15 cellular contexts compared by ENCODE assay signal in genomic region chr12:15188136-15188535, GRCh38. TPM values are rescaled to one million over a fixed set of nuclear protein-coding genes. Genes with fewer than 3 reads are reported as not detected.
DNase-seq lines count a peak whose midpoint lies in the region; ATAC-seq and TF ChIP-seq lines count a peak whose summit lies in the region.
"Had no signal": no experiment of that assay in that cellular context is flagged by ENCODE, and none has a peak within 500 bp of the region (broad histone marks: within the 10 kb centered on the region; RNA-seq: fewer than 3 reads in every experiment).

No MANE protein-coding gene starts in this region.

- H3K27ac ChIP-seq in gastroesophageal sphincter, result peak overlapping the region in 1 of 4 donors; percentile 48
- H3K27ac ChIP-seq in parathyroid adenoma, result peak overlapping the region; percentile 94
- H3K27ac ChIP-seq in testis, result peak overlapping the region; percentile 12 to 55
- H3K27ac ChIP-seq: BLaER1 treated with 17β-estradiol and CSF1 and Interleukin-3, amounts not matched to agents 10 nM and 100 nM; GM23248 had no signal

- H3K79me2 ChIP-seq in parathyroid adenoma, result peaks cover 2% of the 10 kb centered on the region

- H3K4me1 ChIP-seq in gastroesophageal sphincter (peaks cover 0 to 22% (median 3%) of the 10 kb centered on the region in 3 donors), parathyroid adenoma (peaks cover 33% of the 10 kb centered on the region), testis (peaks cover 5% of the 10 kb centered on the region)

- H3K9ac ChIP-seq in parathyroid adenoma, result no peak overlapping the region
- H3K9ac ChIP-seq: BLaER1 treated with 17β-estradiol and CSF1 and Interleukin-3, amounts not matched to agents 10 nM and 100 nM; GM23248 had no signal

- in situ Hi-C loops in Caki2 (cut with HindIII; ENCODE audit: low pct_unique_long_range_greater_than_20kb, low sequenced_read_pairs), result no loop called here

- no peak for TF ChIP-seq EP300 in gastroesophageal sphincter (IDR thresholded peaks at IDR 0.05)

- H3K9me3 ChIP-seq in gastroesophageal sphincter (no peaks in the 10 kb centered on the region), parathyroid adenoma (ENCODE audit: control insufficient read depth, low read length) (no peaks in the 10 kb centered on the region), testis (no peaks in the 10 kb centered on the region)
- H3K9me3 ChIP-seq: BLaER1 treated with 17β-estradiol and CSF1 and Interleukin-3, amounts not matched to agents 10 nM and 100 nM had no signal

- 72 to 83% methylated on average over 2 of the region's 2 CpGs for whole genome bisulfite sequencing in gastroesophageal sphincter (ENCODE audit: low coverage in 1 of 2), 2 donors
- 41 to 62% methylated on average over 2 of the region's 2 CpGs for WGBS in testis, 2 donors

- H3K36me3 ChIP-seq in gastroesophageal sphincter (no peaks in the 10 kb centered on the region), parathyroid adenoma (ENCODE audit: control insufficient read depth, insufficient read depth, low read length) (no peaks in the 10 kb centered on the region), testis (ENCODE audit: low read depth, missing control alignments) (no peaks in the 10 kb centered on the region)
- H3K36me3 ChIP-seq: BLaER1 treated with 17β-estradiol and CSF1 and Interleukin-3, amounts not matched to agents 10 nM and 100 nM had no signal

- TF ChIP-seq POLR2A in gastroesophageal sphincter (IDR thresholded peaks at IDR 0.05) (no peak), testis (IDR thresholded peaks at IDR 0.05) (no peak)

- H3K27me3 ChIP-seq in gastroesophageal sphincter (no peaks in the 10 kb centered on the region), parathyroid adenoma (ENCODE audit: control insufficient read depth, insufficient read depth, low read length) (no peaks in the 10 kb centered on the region), testis (no peaks in the 10 kb centered on the region)
- H3K27me3 ChIP-seq: BLaER1 treated with 17β-estradiol and CSF1 and Interleukin-3, amounts not matched to agents 10 nM and 100 nM had no signal

- ATAC-seq in gastroesophageal sphincter, result peak; percentile 39
- ATAC-seq: HCT116 had no signal

- H3K4me2 ChIP-seq in parathyroid adenoma (ENCODE audit: low read length), result peak overlapping the region; percentile 1
- H3K4me2 ChIP-seq: BLaER1 treated with 17β-estradiol and CSF1 and Interleukin-3, amounts not matched to agents 10 nM and 100 nM had no signal

- H2AFZ ChIP-seq in parathyroid adenoma, result no peak overlapping the region
- H2AFZ ChIP-seq: GM23248 had no signal

- TF ChIP-seq CTCF in gastroesophageal sphincter (IDR thresholded peaks at IDR 0.05) (no peak), parathyroid adenoma (IDR thresholded peaks at IDR 0.05) (no peak), testis (IDR thresholded peaks at IDR 0.05) (no peak)

- DNase-seq in Caki2 (ENCODE audit: low read depth) (peak; percentile 92), testis (no peak), OCI-M2 (lab: John Stamatoyannopoulos, UW; ENCODE audit: unreplicated experiment) (no peak), HUDEP-2 (lab: John Stamatoyannopoulos, UW; ENCODE audit: unreplicated experiment in 76 of 76) (no peak)
- no peak for DNase-seq in activated T-cell treated with anti-CD3 and anti-CD28 coated beads, Interleukin-2, amount 50 U/mL, for 48 hours
- DNase-seq: 8988T; Calu3; CD4-positive, CD25-positive, alpha-beta regulatory T cell; DMS 273 treated with DMSO at 0.1 percent for 48 hours; GM23248; IMR-90 had no signal

- no peak overlapping the region for H3K4me3 ChIP-seq in gastroesophageal sphincter
- H3K4me3 ChIP-seq in parathyroid adenoma (ENCODE audit: low read depth, low read length), result no peak overlapping the region
- no peak overlapping the region for H3K4me3 ChIP-seq in testis
- H3K4me3 ChIP-seq: BLaER1 treated with 17β-estradiol and CSF1 and Interleukin-3, amounts not matched to agents 10 nM and 100 nM; GM23248 had no signal

- intact Hi-C loops in testis (cut with DNase I; ENCODE audit: low total_unique reads), result no loop called here

RNA-seq across cellular contexts. Expression of gene RERG, which starts 33.1 kb away (rescaled TPM):
- 2.9 and 3.0 TPM in 2 replicates for total RNA-seq in Caki2 (2014; rRNA removed; shearing (Covaris generic); ENCODE audit: low replicate concordance)
- 10 to 100 TPM; 13.6 to 32.0 (median 19.8) TPM for total RNA-seq in gastroesophageal sphincter
- total RNA-seq in testis, result 10 to 100 TPM; 14.9 to 20.7 TPM
- polyA plus RNA-seq in testis (ENCODE audit: insufficient read depth, low read depth, low replicate concordance), result 27.2 TPM
- total RNA-seq: CD4-positive, CD25-positive, alpha-beta regulatory T cell; GM23248; IMR-90 had no signal
- polyA plus RNA-seq: CD4-positive, CD25-positive, alpha-beta regulatory T cell; GM23248; IMR-90 had no signal
